ENCODE assay signal across 9 cellular contexts in genomic region chr19:17026041-17026658, GRCh38. TPM values are rescaled to one million over a fixed set of nuclear protein-coding genes. Genes with fewer than 3 reads are reported as not detected.
A peak's percentile ranks its signal among the peaks of the same experiment; 100 is the strongest.
DNase-seq lines count a peak whose midpoint lies in the region; ATAC-seq and TF ChIP-seq lines count a peak whose summit lies in the region.
"Had no signal": no experiment of that assay in that cellular context is flagged by ENCODE, and none has a peak within 500 bp of the region (broad histone marks: within the 10 kb centered on the region; RNA-seq: fewer than 3 reads in every experiment).

No MANE protein-coding gene starts in this region.

- H3K27ac Mint-ChIP-seq in activated T-cell treated with anti-CD3 and anti-CD28 coated beads, Interleukin-2, amount 50 U/mL, for 72 hours = no peak overlapping the region
- H3K27ac Mint-ChIP-seq in stimulated activated memory B cell treated with anti-CD40 and anti-IgM and Interleukin-4, amounts not matched to agents 10 μg/mL and 1 μg/mL and 100 μg/mL, for 72 hours = no peak overlapping the region

- no peaks in the 10 kb centered on the region for H3K4me1 Mint-ChIP-seq in activated T-cell treated with anti-CD3 and anti-CD28 coated beads, Interleukin-2, amount 50 U/mL, for 72 hours (ENCODE audit: low read depth)
- peaks cover 24% of the 10 kb centered on the region for H3K4me1 Mint-ChIP-seq in stimulated activated memory B cell treated with anti-CD40 and anti-IgM and Interleukin-4, amounts not matched to agents 10 μg/mL and 1 μg/mL and 100 μg/mL, for 72 hours

- peaks cover 4% of the 10 kb centered on the region in 2 donors for H3K9me3 Mint-ChIP-seq in activated T-cell treated with anti-CD3 and anti-CD28 coated beads, Interleukin-2, amount 50 U/mL, for 72 hours
- peaks cover 13% of the 10 kb centered on the region for H3K9me3 Mint-ChIP-seq in stimulated activated memory B cell treated with anti-CD40 and anti-IgM and Interleukin-4, amounts not matched to agents 10 μg/mL and 1 μg/mL and 100 μg/mL, for 72 hours

- ATAC-seq in activated T-cell treated with anti-CD3 and anti-CD28 coated beads, Interleukin-2, amount 50 U/mL, for 72 hours (replicated peaks in 1 of 2) = peak in 1 of 2 donors; percentile 9
- ATAC-seq in stimulated activated memory B cell treated with anti-CD40 and anti-IgM and Interleukin-4, amounts not matched to agents 10 μg/mL and 1 μg/mL and 100 μg/mL, for 72 hours = peak; percentile 25
- ATAC-seq in omental fat pad (ENCODE audit: low FRiP score) = no peak
- ATAC-seq in HG02678 (IDR thresholded peaks at IDR 0.05; ENCODE audit: unreplicated experiment) = no peak

- no peak for TF ChIP-seq CTCF in omental fat pad (IDR thresholded peaks at IDR 0.05)

- H3K4me3 Mint-ChIP-seq in activated T-cell treated with anti-CD3 and anti-CD28 coated beads, Interleukin-2, amount 50 U/mL, for 72 hours = peak overlapping the region; percentile 48 to 53
- H3K4me3 Mint-ChIP-seq in stimulated activated memory B cell treated with anti-CD40 and anti-IgM and Interleukin-4, amounts not matched to agents 10 μg/mL and 1 μg/mL and 100 μg/mL, for 72 hours = peak overlapping the region; percentile 65

- H3K27me3 Mint-ChIP-seq in activated T-cell treated with anti-CD3 and anti-CD28 coated beads, Interleukin-2, amount 50 U/mL, for 72 hours (ENCODE audit: low read depth) = peaks cover 45% of the 10 kb centered on the region
- H3K27me3 Mint-ChIP-seq in stimulated activated memory B cell treated with anti-CD40 and anti-IgM and Interleukin-4, amounts not matched to agents 10 μg/mL and 1 μg/mL and 100 μg/mL, for 72 hours = peaks cover 86% of the 10 kb centered on the region

- H3K36me3 Mint-ChIP-seq in activated T-cell treated with anti-CD3 and anti-CD28 coated beads, Interleukin-2, amount 50 U/mL, for 72 hours (ENCODE audit: insufficient read depth in 2 of 2) = peaks cover 4 to 6% of the 10 kb centered on the region in 2 donors
- H3K36me3 Mint-ChIP-seq in stimulated activated memory B cell treated with anti-CD40 and anti-IgM and Interleukin-4, amounts not matched to agents 10 μg/mL and 1 μg/mL and 100 μg/mL, for 72 hours = peaks cover 20% of the 10 kb centered on the region

- DNase-seq in DMS 273 (lab: John Stamatoyannopoulos, UW; ENCODE audit: unreplicated experiment) (peak; percentile 24), DMS 273 treated with DMSO at 0.1 percent for 48 hours (lab: John Stamatoyannopoulos, UW) (no peak), iPS-NIHi11 (ENCODE audit: low spot score) (peak; percentile 61), omental fat pad (ENCODE audit: low spot score) (no peak), nucleus accumbens (lab: John Stamatoyannopoulos, UW) (no peak)
- DNase-seq in activated T-cell treated with anti-CD3 and anti-CD28 coated beads, Interleukin-2, amount 50 U/mL, for 72 hours = no peak
- DNase-seq: hippocampal formation had no signal

RNA-seq across cellular contexts. Expression of gene CPAMD8, which starts 0.5 kb away (rescaled TPM):
- total RNA-seq in activated T-cell treated with anti-CD3 and anti-CD28 coated beads, Interleukin-2, amount 50 U/mL, for 72 hours = under 1 TPM; 0.28 to 0.43 TPM
- 10 to 100 TPM in 2 of 4 donors, 1 to 10 TPM in 2; 4.7 to 39.6 (median 11.2) TPM for total RNA-seq in omental fat pad

RNA-seq across cellular contexts. Expression of gene HAUS8, which starts 49.1 kb away (rescaled TPM):
- total RNA-seq in activated T-cell treated with anti-CD3 and anti-CD28 coated beads, Interleukin-2, amount 50 U/mL, for 72 hours = 10 to 100 TPM; 37.3 to 45.6 TPM
- 1 to 10 TPM; 4.0 to 7.3 (median 6.1) TPM for total RNA-seq in omental fat pad

RNA-seq across cellular contexts. Expression of gene MYO9B, which starts 49.4 kb away (rescaled TPM):
- total RNA-seq in activated T-cell treated with anti-CD3 and anti-CD28 coated beads, Interleukin-2, amount 50 U/mL, for 72 hours = 100 to 1,000 TPM; 106 to 135 TPM
- total RNA-seq in omental fat pad = 100 to 1,000 TPM in 2 of 4 donors, 10 to 100 TPM in 2; 52.7 to 149 (median 85.7) TPM

Comparison
In these comparisons a context has a peak if more than half of its experiments do, and no peak if none do; other contexts are left out.
1. DNase-seq: peak in DMS 273 (single experiment) and iPS-NIHi11 (single experiment); none in DMS 273 treated with DMSO at 0.1 percent for 48 hours (single experiment), activated T-cell treated with anti-CD3 and anti-CD28 coated beads, Interleukin-2, amount 50 U/mL, for 72 hours (0 of 2), omental fat pad (single experiment) and nucleus accumbens (0 of 56).
2. RNA of gene CPAMD8, which starts 0.5 kb away (total RNA-seq): 4.7 to 39.6 TPM in omental fat pad; 0.28 to 0.43 TPM in activated T-cell treated with anti-CD3 and anti-CD28 coated beads, Interleukin-2, amount 50 U/mL, for 72 hours; every median in the first group is over 4 times any median in the second.
3. RNA of gene HAUS8, which starts 49.1 kb away (total RNA-seq): 37.3 to 45.6 TPM in activated T-cell treated with anti-CD3 and anti-CD28 coated beads, Interleukin-2, amount 50 U/mL, for 72 hours; 4.0 to 7.3 TPM in omental fat pad; every median in the first group is over 4 times any median in the second.